In genomic region chr17:68457168-68457538, GRCh38 we compare ENCODE assay signal across 8 cellular contexts. TPM values are rescaled to one million over a fixed set of nuclear protein-coding genes. Genes with fewer than 3 reads are reported as not detected.
DNase-seq lines count a peak whose midpoint lies in the region; ATAC-seq and TF ChIP-seq lines count a peak whose summit lies in the region.

Gene WIPI1, minus strand, starts transcription at chr17:68457496. Its CDS starts 75 bp downstream, at chr17:68457421.

- H3K27ac Mint-ChIP-seq in activated CD4-positive, alpha-beta T cell treated with anti-CD3 and anti-CD28 coated beads, Interleukin-2, amount 10 ng/mL, durations not matched to agents 7 days and 5 days, result peak within 1 kb of the TSS; percentile 88

- peak within 1 kb of the TSS; percentile 92 for H3K4me2 ChIP-seq in PC-9

- H3K4me1 ChIP-seq in PC-9 (replicated peaks; ENCODE audit: insufficient read depth) (peaks cover 34% of the 10 kb centered on the region), muscle layer of colon (ENCODE audit: insufficient read depth, low read length) (peaks cover 10% of the 10 kb centered on the region)
- H3K4me1 ChIP-seq in effector memory CD4-positive, alpha-beta T cell (ENCODE audit: control insufficient read depth, insufficient read depth, low read length, poor library complexity, severe bottlenecking), result peaks cover 34% of the 10 kb centered on the region

- H3K4me1 Mint-ChIP-seq in activated CD4-positive, alpha-beta T cell treated with anti-CD3 and anti-CD28 coated beads, Interleukin-2, amount 10 ng/mL, durations not matched to agents 7 days and 5 days, result peaks cover 74% of the 10 kb centered on the region

- peak; percentile 57 for DNase-seq in activated CD4-positive, alpha-beta T cell treated with anti-CD3 and anti-CD28 coated beads, Interleukin-2, amount 10 ng/mL, durations not matched to agents 7 days and 5 days
- no peak for DNase-seq in activated CD4-positive, alpha-beta T cell treated with anti-CD3 and anti-CD28 coated beads for 4 hours
- DNase-seq in PC-9 (no peak), DMS153 (lab: John Stamatoyannopoulos, UW) (no peak)
- no peak for DNase-seq in effector memory CD4-positive, alpha-beta T cell
- no peak for DNase-seq in stimulated activated CD4-positive, alpha-beta T cell treated with anti-CD3 and anti-CD28 coated beads, Interleukin-12 subunit alpha, Interleukin-12 subunit beta, amount 100 ng/mL, for 4 hours

- H3K9ac ChIP-seq in muscle layer of colon (ENCODE audit: low read length), result peak within 1 kb of the TSS; percentile 16

- H2AFZ ChIP-seq in PC-9, result peak within 1 kb of the TSS; percentile 85

- H3F3A ChIP-seq in PC-9 (ENCODE audit: insufficient read depth, low read depth), result peaks cover 30% of the 10 kb centered on the region

- H3K36me3 ChIP-seq in PC-9 (ENCODE audit: low read depth) (no peaks in the 10 kb centered on the region), muscle layer of colon (ENCODE audit: insufficient read depth, low read length) (peaks cover 7% of the 10 kb centered on the region)
- H3K36me3 ChIP-seq in effector memory CD4-positive, alpha-beta T cell (ENCODE audit: control insufficient read depth, insufficient read depth, low read length), result no peaks in the 10 kb centered on the region

- no peaks in the 10 kb centered on the region for H4K20me1 ChIP-seq in PC-9 (ENCODE audit: insufficient read depth)

- POLR2A ChIA-PET in activated CD4-positive, alpha-beta T cell treated with anti-CD3 and anti-CD28 coated beads, Interleukin-2, amount 10 ng/mL, durations not matched to agents 7 days and 5 days (lab: Charles Lee), result interaction anchor here (1.0 kb wide), 1 partner anchor 20 kb away, joined by 3 read pairs; no protein-coding TSS in a partner anchor
- POLR2A ChIA-PET in PC-9 (lab: Charles Lee; ENCODE audit: unreplicated experiment), result no interaction called here

- BruUV-seq in PC-9 (replicated peaks; lab: Mats Ljungman, UMichigan), result no TSS peak

- no peaks in the 10 kb centered on the region for H3K9me3 Mint-ChIP-seq in activated CD4-positive, alpha-beta T cell treated with anti-CD3 and anti-CD28 coated beads, Interleukin-2, amount 10 ng/mL, durations not matched to agents 7 days and 5 days

- H3K4me3 ChIP-seq in PC-9 (peak within 1 kb of the TSS; percentile 68), muscle layer of colon (ENCODE audit: low read depth in 1 of 2, low read length in 2 of 2) (peak within 1 kb of the TSS; percentile 60 to 65)
- peak within 1 kb of the TSS; percentile 75 for H3K4me3 ChIP-seq in effector memory CD4-positive, alpha-beta T cell (ENCODE audit: insufficient read depth, low read depth, low read length, poor library complexity, severe bottlenecking)

- peak within 1 kb of the TSS; percentile 91 for H3K4me3 Mint-ChIP-seq in activated CD4-positive, alpha-beta T cell treated with anti-CD3 and anti-CD28 coated beads, Interleukin-2, amount 10 ng/mL, durations not matched to agents 7 days and 5 days

- CTCF ChIA-PET in activated CD4-positive, alpha-beta T cell treated with anti-CD3 and anti-CD28 coated beads, Interleukin-2, amount 10 ng/mL, durations not matched to agents 7 days and 5 days (lab: Charles Lee), result interaction anchor here (0.8 to 3.9 kb wide), 7 partner anchors 10 to 397 kb away, joined by 3 to 24 read pairs (median 4); no protein-coding TSS in a partner anchor
- CTCF ChIA-PET in PC-9 (lab: Charles Lee), result interaction anchor here (0.6 kb wide), 1 partner anchor 224 kb away, joined by 5 read pairs; no protein-coding TSS in a partner anchor

- H3K27me3 Mint-ChIP-seq in activated CD4-positive, alpha-beta T cell treated with anti-CD3 and anti-CD28 coated beads, Interleukin-2, amount 10 ng/mL, durations not matched to agents 7 days and 5 days, result no peaks in the 10 kb centered on the region

- H3K79me2 ChIP-seq in PC-9 (ENCODE audit: low read depth), result no peaks in the 10 kb centered on the region

- intact Hi-C loops in PC-9 (cut with micrococcal nuclease; ENCODE audit: unreplicated experiment), result loop anchor here (1.0 to 2.0 kb wide), 2 partner anchors 56 to 210 kb away; partner anchors contain the start of gene PRKAR1A

- H3K27me3 ChIP-seq in PC-9 (ENCODE audit: insufficient read depth, low read depth), result no peaks in the 10 kb centered on the region
- no peaks in the 10 kb centered on the region for H3K27me3 ChIP-seq in effector memory CD4-positive, alpha-beta T cell (replicated peaks; ENCODE audit: control insufficient read depth, insufficient read depth, low read length, poor library complexity, severe bottlenecking)
- no peaks in the 10 kb centered on the region for H3K27me3 ChIP-seq in muscle layer of colon (ENCODE audit: control insufficient read depth in 1 of 2, insufficient read depth in 2 of 2, low read length in 2 of 2)

- H3K27ac ChIP-seq in PC-9 (peak within 1 kb of the TSS; percentile 79), muscle layer of colon (ENCODE audit: low read depth, low read length) (peak within 1 kb of the TSS; percentile 91)
- peak within 1 kb of the TSS; percentile 69 for H3K27ac ChIP-seq in effector memory CD4-positive, alpha-beta T cell (ENCODE audit: insufficient read depth, low read length, poor library complexity, severe bottlenecking)

- peaks cover 9% of the 10 kb centered on the region for H3K36me3 Mint-ChIP-seq in activated CD4-positive, alpha-beta T cell treated with anti-CD3 and anti-CD28 coated beads, Interleukin-2, amount 10 ng/mL, durations not matched to agents 7 days and 5 days (ENCODE audit: low read depth)

- ATAC-seq in HG02759 (IDR thresholded peaks at IDR 0.05; ENCODE audit: unreplicated experiment), result peak; percentile 42

- no peak for TF ChIP-seq CTCF in PC-9 (conservative IDR thresholded peaks at IDR 0.05)

- H3K9me3 ChIP-seq in PC-9 (ENCODE audit: insufficient read depth, low read depth), result no peaks in the 10 kb centered on the region
- H3K9me3 ChIP-seq in effector memory CD4-positive, alpha-beta T cell (ENCODE audit: control insufficient read depth, low read length), result no peaks in the 10 kb centered on the region
- no peaks in the 10 kb centered on the region for H3K9me3 ChIP-seq in muscle layer of colon (ENCODE audit: low read length)

- H3K9me2 ChIP-seq in PC-9 (ENCODE audit: insufficient read depth), result no peaks in the 10 kb centered on the region

RNA-seq across cellular contexts. Expression of gene WIPI1, which starts in this region (rescaled TPM):
- total RNA-seq in activated CD4-positive, alpha-beta T cell treated with anti-CD3 and anti-CD28 coated beads, Interleukin-2, amount 10 ng/mL, durations not matched to agents 7 days and 5 days, result 10 to 100 TPM; 28.2 to 34.4 TPM
- total RNA-seq in PC-9 (2021), result 10.0 and 11.2 TPM in 2 replicates
